11 cellular contexts compared by ENCODE assay signal in the genomic region with DNA sequence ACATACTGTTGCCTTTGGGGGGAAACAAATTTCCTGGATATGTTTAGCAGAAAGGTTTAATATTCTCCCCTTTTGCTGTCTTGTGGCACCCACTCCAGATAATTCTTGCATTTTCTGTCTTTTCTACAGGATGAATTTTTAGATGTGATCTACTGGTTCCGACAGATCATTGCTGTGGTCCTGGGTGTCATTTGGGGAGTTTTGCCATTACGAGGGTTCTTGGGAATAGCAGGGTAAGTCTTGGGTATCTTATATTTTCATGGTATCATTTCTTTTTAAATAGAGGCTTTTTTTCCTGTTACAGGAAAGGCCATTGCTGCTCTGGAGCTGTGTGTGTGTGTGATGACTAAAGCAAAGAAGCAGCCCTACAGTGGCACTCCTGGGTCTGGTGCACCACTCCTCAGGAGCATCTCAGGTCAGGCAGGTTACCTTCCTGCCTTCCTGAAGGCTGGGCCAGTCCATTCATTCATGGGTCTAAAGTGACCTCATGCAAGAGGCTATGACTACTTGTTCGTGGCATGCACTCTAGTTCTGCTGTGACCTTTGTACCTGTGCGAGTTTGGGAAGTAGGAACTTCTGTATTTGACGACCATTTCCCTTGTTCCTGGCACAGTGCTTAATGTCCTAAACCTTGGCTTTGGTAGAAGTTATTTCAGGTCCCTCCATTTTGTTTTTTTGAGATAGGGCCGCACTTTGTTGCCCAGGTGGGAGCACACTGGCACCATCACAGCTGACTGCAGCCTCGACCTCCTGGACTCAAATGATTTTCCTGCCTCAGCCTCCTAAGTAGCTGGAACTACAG. TPM values are rescaled to one million over a fixed set of nuclear protein-coding genes. Genes with fewer than 3 reads are reported as not detected.
A peak's percentile ranks its signal among the peaks of the same experiment; 100 is the strongest.
DNase-seq lines count a peak whose midpoint lies in the region; ATAC-seq and TF ChIP-seq lines count a peak whose summit lies in the region.
"Had no signal": no experiment of that assay in that cellular context is flagged by ENCODE, and none has a peak within 500 bp of the region (broad histone marks: within the 10 kb centered on the region; RNA-seq: fewer than 3 reads in every experiment).

No MANE protein-coding gene starts in this region.

- H3K9ac ChIP-seq in DND-41 (ENCODE audit: low read depth, low read length): peak overlapping the region; percentile 85
- peak overlapping the region; percentile 6 for H3K9ac ChIP-seq in neural progenitor cell

- peaks cover 44% of the 10 kb centered on the region for H3K4me1 Mint-ChIP-seq in central memory CD8-positive, alpha-beta T cell
- H3K4me1 Mint-ChIP-seq in neural progenitor cell: peaks cover 20% of the 10 kb centered on the region

- H3K27me3 ChIP-seq in DND-41 (ENCODE audit: insufficient read depth, low read length, poor library complexity) (no peaks in the 10 kb centered on the region), neural progenitor cell (no peaks in the 10 kb centered on the region)
- H3K27me3 ChIP-seq: heart right ventricle had no signal

- ATAC-seq in DND-41 (ENCODE audit: insufficient read depth, low read depth) (no peak), HG03354 (IDR thresholded peaks at IDR 0.05; ENCODE audit: poor library complexity, severe bottlenecking, unreplicated experiment) (no peak)
- no peak for ATAC-seq in central memory CD8-positive, alpha-beta T cell (replicated peaks; ENCODE audit: extremely low read depth, poor library complexity, severe bottlenecking)
- ATAC-seq: heart right ventricle had no signal

- peaks cover 39% of the 10 kb centered on the region for H3K79me2 ChIP-seq in DND-41 (ENCODE audit: insufficient read depth, low read length)
- H3K79me2 ChIP-seq in neural progenitor cell (ENCODE audit: low read depth): peaks cover 30% of the 10 kb centered on the region

- peaks cover 67% of the 10 kb centered on the region for H3K36me3 Mint-ChIP-seq in central memory CD8-positive, alpha-beta T cell (ENCODE audit: insufficient read depth)
- peaks cover 7% of the 10 kb centered on the region for H3K36me3 Mint-ChIP-seq in neural progenitor cell

- H3K36me3 ChIP-seq in DND-41 (ENCODE audit: insufficient read depth, low read length) (peaks cover 54% of the 10 kb centered on the region), neural progenitor cell (no peaks in the 10 kb centered on the region)

- H4K20me1 ChIP-seq in DND-41 (ENCODE audit: insufficient read depth, low read length) (peaks cover 46% of the 10 kb centered on the region), neural progenitor cell (ENCODE audit: low read depth) (peaks cover 20% of the 10 kb centered on the region)

- H3K4me1 ChIP-seq in DND-41 (ENCODE audit: insufficient read depth, low read length) (peaks cover 30% of the 10 kb centered on the region), neural progenitor cell (peaks cover 5% of the 10 kb centered on the region)

- intact Hi-C loops in posterior vena cava (cut with DNase I): loop anchor here in 1 of 2 donors (10.0 kb wide), 1 partner anchor 147 kb away; no protein-coding TSS in a partner anchor

- H3K9me3 ChIP-seq in DND-41 (ENCODE audit: insufficient read depth, low read length, severe bottlenecking): no peaks in the 10 kb centered on the region
- no peaks in the 10 kb centered on the region for H3K9me3 ChIP-seq in neural progenitor cell (ENCODE audit: low read depth)
- H3K9me3 ChIP-seq: heart right ventricle had no signal

- H3F3A ChIP-seq in neural progenitor cell (ENCODE audit: low read depth): peaks cover 15% of the 10 kb centered on the region

- peak overlapping the region; percentile 94 for H3K27ac Mint-ChIP-seq in central memory CD8-positive, alpha-beta T cell (ENCODE audit: low read depth)
- no peak overlapping the region for H3K27ac Mint-ChIP-seq in neural progenitor cell

- H3K4me2 ChIP-seq in DND-41 (ENCODE audit: insufficient read depth, low read length): peak overlapping the region; percentile 85
- peak overlapping the region; percentile 96 for H3K4me2 ChIP-seq in neural progenitor cell

- peak overlapping the region in 1 of 2 experiments; percentile 86; a peak in 1 of 4 replicates for H3K4me3 ChIP-seq in DND-41 (ENCODE audit: low read depth in 1 of 2, low read length in 2 of 2)
- no peak overlapping the region for H3K4me3 ChIP-seq in neural progenitor cell

- no peaks in the 10 kb centered on the region for H3K27me3 Mint-ChIP-seq in central memory CD8-positive, alpha-beta T cell
- peaks cover 8% of the 10 kb centered on the region for H3K27me3 Mint-ChIP-seq in neural progenitor cell (ENCODE audit: insufficient read depth, low read depth)

- no peaks in the 10 kb centered on the region for H3K9me3 Mint-ChIP-seq in central memory CD8-positive, alpha-beta T cell
- H3K9me3 Mint-ChIP-seq in neural progenitor cell: no peaks in the 10 kb centered on the region

- H2AFZ ChIP-seq in DND-41 (ENCODE audit: low read depth, low read length): no peak overlapping the region
- H2AFZ ChIP-seq in neural progenitor cell (replicated peaks): no peak overlapping the region

- TF ChIP-seq CTCF in DND-41 (IDR thresholded peaks at IDR 0.05; ENCODE audit: borderline replicate concordance, extremely low read depth, low read length, poor library complexity, severe bottlenecking) (no peak), neural progenitor cell (IDR thresholded peaks at IDR 0.05) (no peak)

- DNase-seq in DND-41: no peak
- peak; percentile 77 for DNase-seq in LoVo (ENCODE audit: low spot score)
- no peak for DNase-seq in central memory CD8-positive, alpha-beta T cell (ENCODE audit: low spot score in 2 of 2)
- DNase-seq in neural progenitor cell (ENCODE audit: low spot score): no peak
- no peak for DNase-seq in posterior vena cava (ENCODE audit: low spot score)
- DNase-seq in activated CD8-positive, alpha-beta memory T cell treated with anti-CD3 and anti-CD28 coated beads, Interleukin-2, amount 50 U/mL, for 4 hours: no peak
- no peak for DNase-seq in SIG-M5 treated with dmso at 0.1 percent for 504 hours (lab: John Stamatoyannopoulos, UW; ENCODE audit: unreplicated experiment)
- DNase-seq: heart right ventricle; NCI-H69; stimulated activated CD4-positive, alpha-beta T cell treated with anti-CD3 and anti-CD28 coated beads, Interleukin-12 subunit alpha, Interleukin-12 subunit beta, amount 100 ng/mL, for 4 hours had no signal

- peak overlapping the region; percentile 97 for H3K4me3 Mint-ChIP-seq in central memory CD8-positive, alpha-beta T cell
- peak overlapping the region; percentile 76 for H3K4me3 Mint-ChIP-seq in neural progenitor cell

- H3K27ac ChIP-seq in DND-41 (ENCODE audit: low read length) (no peak overlapping the region), neural progenitor cell (no peak overlapping the region)

RNA-seq across cellular contexts. Expression of a gene that starts 2.2 kb away (rescaled TPM):
- 69.5 and 90.1 TPM in 2 replicates for total RNA-seq in neural progenitor cell (ENCODE audit: low replicate concordance)
- total RNA-seq in posterior vena cava: 10 to 100 TPM; 50.0 to 56.0 TPM

RNA-seq across cellular contexts. Expression of a gene that starts 34.4 kb away (rescaled TPM):
- 67.1 and 76.5 TPM in 2 replicates for total RNA-seq in neural progenitor cell (ENCODE audit: low replicate concordance)
- total RNA-seq in posterior vena cava: 1 to 10 TPM; 5.3 to 7.6 TPM

RNA-seq across cellular contexts. Expression of a gene that starts 38.2 kb away (rescaled TPM):
- total RNA-seq in neural progenitor cell (ENCODE audit: low replicate concordance): 0.21 and 0.50 TPM in 2 replicates
- total RNA-seq in posterior vena cava: under 1 TPM; 0.38 to 0.46 TPM
